ENCODE assay signal across 28 cellular contexts in genomic region chr2:16719409-16719808, GRCh38.
"Had no signal": no experiment of that assay in that cellular context is flagged by ENCODE, and none has a peak within 500 bp of the region (broad histone marks: within the 10 kb centered on the region; RNA-seq: fewer than 3 reads in every experiment).

No MANE protein-coding gene starts in this region.

- DNase-seq: cortex of kidney; effector CD8-positive, alpha-beta T cell; endodermal cell; foreskin keratinocyte; glutamatergic neuron; heart right ventricle; hippocampal formation; left cardiac atrium; left lung; lower lobe of right lung; naive B cell; pancreas; retina; right lobe of liver; small intestine; stimulated activated CD4-positive, alpha-beta T cell treated with anti-CD3 and anti-CD28 coated beads, Interleukin-15, amount 100 ng/mL, for 24 hours; stimulated activated CD4-positive, alpha-beta T cell treated with anti-CD3 and anti-CD28 coated beads, Interleukin-2, amount 100 ng/mL, for 48 hours; stimulated activated naive CD4-positive, alpha-beta T cell treated with Interleukin-2 at 50 U/mL for 16 hours; stomach; trophoblast cell had no signal

- H3K27ac Mint-ChIP-seq: endodermal cell; natural killer cell treated with Interleukin-12 subunit alpha and Interleukin-12 subunit beta and Interleukin-15 and Interleukin-18, amount 100 ng/mL, for 72 hours had no signal

- H3K9me3 ChIP-seq: gastroesophageal sphincter, heart right ventricle, left lung, lower lobe of right lung, neutrophil, pancreas, right lobe of liver, stomach, thyroid gland, vagina had no signal

- H3K4me3 ChIP-seq: gastroesophageal sphincter, heart right ventricle, left lung, lower lobe of right lung, pancreas, right lobe of liver, stomach, thyroid gland, vagina had no signal

- ATAC-seq: esophagus mucosa; foreskin keratinocyte; gastroesophageal sphincter; left lung; lower lobe of right lung; natural killer cell treated with Interleukin-12 subunit alpha and Interleukin-12 subunit beta and Interleukin-15 and Interleukin-18, amount 100 ng/mL, for 72 hours; pancreas; right lobe of liver had no signal

- H3K4me1 ChIP-seq: foreskin keratinocyte, pancreas, right lobe of liver, vagina had no signal

- H3K4me3 Mint-ChIP-seq: endodermal cell; naive B cell; natural killer cell treated with Interleukin-12 subunit alpha and Interleukin-12 subunit beta and Interleukin-15 and Interleukin-18, amount 100 ng/mL, for 72 hours; neural crest cell had no signal

- H3K27ac ChIP-seq: epithelial cell of prostate, foreskin keratinocyte, gastroesophageal sphincter, heart right ventricle, left lung, lower lobe of right lung, neutrophil, pancreas, right lobe of liver, stomach, thyroid gland, vagina had no signal

- H3K9me3 Mint-ChIP-seq: endodermal cell; naive B cell; natural killer cell treated with Interleukin-12 subunit alpha and Interleukin-12 subunit beta and Interleukin-15 and Interleukin-18, amount 100 ng/mL, for 72 hours; neural crest cell had no signal

- H3K27me3 ChIP-seq: foreskin keratinocyte, left lung, stomach, thyroid gland, vagina had no signal

- H3K36me3 ChIP-seq: gastroesophageal sphincter, heart right ventricle, left lung, lower lobe of right lung, neutrophil, pancreas, right lobe of liver, stomach, thyroid gland, vagina had no signal

- H3K36me3 Mint-ChIP-seq: naive B cell; natural killer cell treated with Interleukin-12 subunit alpha and Interleukin-12 subunit beta and Interleukin-15 and Interleukin-18, amount 100 ng/mL, for 72 hours had no signal
